In the genomic region with DNA sequence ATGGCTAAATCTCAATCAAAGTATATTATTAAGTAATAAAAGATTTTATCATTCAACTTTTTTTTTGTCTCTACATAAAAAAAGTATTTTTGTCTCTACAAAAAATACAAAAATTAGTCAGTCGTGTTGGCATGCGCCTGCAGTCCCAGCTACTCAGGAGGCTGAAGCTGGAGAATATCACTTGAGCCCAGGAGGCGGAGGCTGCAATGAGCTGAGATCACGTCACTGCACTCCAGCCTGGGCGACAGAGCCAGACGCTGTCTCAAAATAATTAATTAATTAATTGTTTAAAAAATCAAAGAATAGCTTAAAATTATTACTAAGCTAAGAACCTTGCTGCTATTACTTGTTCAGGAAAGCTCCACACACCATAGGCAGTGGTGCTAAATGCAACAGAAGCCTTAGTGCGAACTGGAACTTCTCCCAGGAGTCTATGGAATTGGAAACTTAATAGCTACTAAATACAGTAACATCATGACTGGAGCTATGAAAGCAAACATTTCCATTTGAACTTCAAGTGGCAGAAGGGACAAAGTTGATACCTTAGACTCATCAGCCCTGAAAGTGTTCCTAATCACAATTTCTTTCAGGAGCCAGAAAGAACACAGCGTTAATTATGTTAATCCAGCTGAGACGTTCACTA, we compare ENCODE assay signal across 1 cellular context.
TF ChIP-seq lines count a peak whose summit lies in the region.

No MANE protein-coding gene starts in this region.

TF ChIP-seq in IMR-90, 13 proteins besides CTCF, POLR2A, EP300 and RAD21 (continued from another document):
- no peak for TF ChIP-seq RFX5 (IDR thresholded peaks at IDR 0.05; ENCODE audit: low read depth, low read length)
